ENCODE assay signal across 8 cellular contexts in the genomic region with DNA sequence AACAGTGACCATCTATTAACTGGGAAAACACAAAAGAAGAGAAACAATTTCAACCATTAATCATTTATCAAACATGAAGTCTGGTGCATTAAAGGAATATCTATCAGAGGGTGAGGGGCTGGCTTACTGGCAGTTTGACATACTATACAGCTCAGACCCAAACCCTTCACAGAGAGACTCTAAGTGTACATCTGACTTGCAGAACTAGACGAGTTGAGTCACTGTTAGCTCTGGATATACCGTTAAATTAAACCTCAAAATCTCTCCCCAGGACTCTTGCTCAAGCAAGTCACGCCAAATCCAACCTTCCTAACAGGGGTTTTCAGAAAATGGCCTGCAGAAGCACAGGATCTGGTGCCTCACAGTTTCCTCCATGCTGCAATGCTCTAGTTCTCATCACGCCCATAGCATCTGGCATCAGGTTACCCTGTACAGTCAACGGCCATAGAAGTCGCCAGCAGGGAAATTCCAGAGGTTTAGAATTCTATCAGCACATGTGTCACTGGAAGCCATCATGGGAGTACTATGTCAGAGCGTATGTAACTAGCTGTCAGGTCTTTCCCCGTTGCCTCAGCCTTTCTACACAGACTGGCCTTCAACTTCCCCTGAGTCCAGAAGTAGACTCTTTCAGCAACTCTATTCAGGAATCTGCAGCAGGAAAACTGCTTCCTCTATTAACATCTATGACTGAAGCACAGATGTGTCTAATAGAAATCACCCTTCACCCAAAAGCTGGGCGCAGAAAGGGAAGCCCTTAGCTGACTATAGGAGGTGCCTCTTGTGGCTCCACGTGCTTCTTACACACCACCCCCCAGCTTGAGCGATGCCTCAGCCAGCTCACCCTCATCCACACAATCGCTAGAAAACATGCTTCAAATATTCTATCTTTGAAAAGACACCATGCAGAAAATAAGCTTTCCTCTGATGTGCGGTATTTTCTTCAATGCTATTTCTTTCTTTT. TPM values are rescaled to one million over a fixed set of nuclear protein-coding genes. Genes with fewer than 3 reads are reported as not detected.
DNase-seq lines count a peak whose midpoint lies in the region; ATAC-seq and TF ChIP-seq lines count a peak whose summit lies in the region.

No MANE protein-coding gene starts in this region.

- 95% methylated on average over 13 of the region's 13 CpGs for WGBS in mesodermal cell (ENCODE audit: insufficient coverage in 2 of 2), 2 experiments

- no peak overlapping the region for H3K4me3 ChIP-seq in mesodermal cell (ENCODE audit: extremely low read depth, insufficient read depth, low read length, poor library complexity, severe bottlenecking)

- no peaks in the 10 kb centered on the region for H3K9me3 Mint-ChIP-seq in CD14-positive monocyte
- H3K9me3 Mint-ChIP-seq in activated T-helper 17 cell treated with anti-CD3 and anti-CD28 coated beads, Interleukin-2, amount 50 U/mL, for 72 hours: no peaks in the 10 kb centered on the region

- peak overlapping the region; percentile 1 for H3K27ac ChIP-seq in mesodermal cell (ENCODE audit: low read depth, low read length, severe bottlenecking)

- H3K27ac Mint-ChIP-seq in CD14-positive monocyte: peak overlapping the region; percentile 58 to 90 (median 80)
- peak overlapping the region; percentile 2 for H3K27ac Mint-ChIP-seq in activated T-helper 17 cell treated with anti-CD3 and anti-CD28 coated beads, Interleukin-2, amount 50 U/mL, for 72 hours

- peaks cover 11% of the 10 kb centered on the region for H3K4me1 ChIP-seq in mesodermal cell (ENCODE audit: control insufficient read depth, insufficient read depth, low read length, poor library complexity, severe bottlenecking)

- ATAC-seq in HG02610 (IDR thresholded peaks at IDR 0.05; ENCODE audit: unreplicated experiment) (peak; percentile 77), HG03469 (IDR thresholded peaks at IDR 0.05; ENCODE audit: unreplicated experiment) (no peak)
- ATAC-seq in activated T-helper 17 cell treated with anti-CD3 and anti-CD28 coated beads, Interleukin-2, amount 50 U/mL, for 72 hours (replicated peaks): peak; percentile 96

- no peak for TF ChIP-seq CTCF in CD14-positive monocyte (IDR thresholded peaks at IDR 0.05)

- intact Hi-C loops in CD14-positive monocyte (cut with micrococcal nuclease): no loop called here

- H3K27me3 Mint-ChIP-seq in CD14-positive monocyte (ENCODE audit: low read depth in 3 of 3): peaks cover 0 to 3% (median 0%) of the 10 kb centered on the region in 3 donors
- H3K27me3 Mint-ChIP-seq in activated T-helper 17 cell treated with anti-CD3 and anti-CD28 coated beads, Interleukin-2, amount 50 U/mL, for 72 hours: no peaks in the 10 kb centered on the region

- peaks cover 56% of the 10 kb centered on the region for H3K4me1 Mint-ChIP-seq in CD14-positive monocyte
- H3K4me1 Mint-ChIP-seq in activated T-helper 17 cell treated with anti-CD3 and anti-CD28 coated beads, Interleukin-2, amount 50 U/mL, for 72 hours: peaks cover 52% of the 10 kb centered on the region

- H3K36me3 ChIP-seq in mesodermal cell (ENCODE audit: control insufficient read depth, insufficient read depth, low read length): peaks cover 73% of the 10 kb centered on the region

- no peaks in the 10 kb centered on the region for H3K9me3 ChIP-seq in mesodermal cell (ENCODE audit: control insufficient read depth, low read length)

- no peak overlapping the region for H3K4me3 Mint-ChIP-seq in CD14-positive monocyte
- H3K4me3 Mint-ChIP-seq in activated T-helper 17 cell treated with anti-CD3 and anti-CD28 coated beads, Interleukin-2, amount 50 U/mL, for 72 hours: peak overlapping the region; percentile 97

- DNase-seq in CD14-positive monocyte (ENCODE audit: low spot score) (no peak), NCI-H510A treated with DMSO at 0.1 percent for 48 hours (lab: John Stamatoyannopoulos, UW) (no peak), LoVo (ENCODE audit: low spot score) (no peak), DMS114 treated with DMSO at 0.1 percent for 48 hours (lab: John Stamatoyannopoulos, UW; ENCODE audit: unreplicated experiment) (no peak)

- H3K36me3 Mint-ChIP-seq in CD14-positive monocyte: peaks cover 78 to 90% of the 10 kb centered on the region in 2 donors
- H3K36me3 Mint-ChIP-seq in activated T-helper 17 cell treated with anti-CD3 and anti-CD28 coated beads, Interleukin-2, amount 50 U/mL, for 72 hours (ENCODE audit: low read depth): peaks cover 93% of the 10 kb centered on the region

RNA-seq across cellular contexts. Expression of gene TGOLN2, which starts 9.3 kb away (rescaled TPM):
- 100 to 1,000 TPM in 1 of 2 donors, 10 to 100 TPM in 1; 68.2 to 111 TPM for polyA plus RNA-seq in CD14-positive monocyte
- 100 to 1,000 TPM; 109 to 139 TPM for total RNA-seq in activated T-helper 17 cell treated with anti-CD3 and anti-CD28 coated beads, Interleukin-2, amount 50 U/mL, for 72 hours
- 53.5 TPM for polyA plus RNA-seq in mesodermal cell (2013, experiment 1 of 2)
- polyA plus RNA-seq in mesodermal cell (2013, experiment 2 of 2): 46.8 TPM

RNA-seq across cellular contexts. Expression of gene RETSAT, which starts 35.8 kb away (rescaled TPM):
- 10 to 100 TPM; 15.0 to 15.8 TPM for polyA plus RNA-seq in CD14-positive monocyte
- total RNA-seq in activated T-helper 17 cell treated with anti-CD3 and anti-CD28 coated beads, Interleukin-2, amount 50 U/mL, for 72 hours: 10 to 100 TPM; 28.4 to 34.5 TPM
- 16.1 TPM for polyA plus RNA-seq in mesodermal cell (2013, experiment 1 of 2)
- 14.8 TPM for polyA plus RNA-seq in mesodermal cell (2013, experiment 2 of 2)

RNA-seq across cellular contexts. Expression of gene ELMOD3, which starts 36.1 kb away (rescaled TPM):
- 1 to 10 TPM; 6.1 to 7.2 TPM for polyA plus RNA-seq in CD14-positive monocyte
- total RNA-seq in activated T-helper 17 cell treated with anti-CD3 and anti-CD28 coated beads, Interleukin-2, amount 50 U/mL, for 72 hours: 10 to 100 TPM; 13.4 to 17.5 TPM
- polyA plus RNA-seq in mesodermal cell (2013, experiment 1 of 2): 11.8 TPM
- 16.2 TPM for polyA plus RNA-seq in mesodermal cell (2013, experiment 2 of 2)
